ENCODE assay signal across 20 cellular contexts in genomic region chr3:52663098-52663497, GRCh38. TPM values are rescaled to one million over a fixed set of nuclear protein-coding genes. Genes with fewer than 3 reads are reported as not detected.
DNase-seq lines count a peak whose midpoint lies in the region; ATAC-seq and TF ChIP-seq lines count a peak whose summit lies in the region.
"Had no signal": no experiment of that assay in that cellular context is flagged by ENCODE, and none has a peak within 500 bp of the region (broad histone marks: within the 10 kb centered on the region; RNA-seq: fewer than 3 reads in every experiment).

No MANE protein-coding gene starts in this region.

- no peaks in the 10 kb centered on the region for H3K9me3 ChIP-seq in right lobe of liver
- H3K9me3 ChIP-seq: BLaER1 had no signal

- DNase-seq in activated T-cell treated with anti-CD3 and anti-CD28 coated beads, Interleukin-2, amount 50 U/mL, for 24 hours = no peak
- DNase-seq in activated T-cell treated with anti-CD3 and anti-CD28 coated beads, Interleukin-2, amount 50 U/mL, for 72 hours = no peak
- no peak for DNase-seq in right lobe of liver
- no peak for DNase-seq in progenitor cell of endocrine pancreas (ENCODE audit: low spot score, unreplicated experiment)
- no peak for DNase-seq in stimulated activated naive B cell treated with anti-CD40 and anti-IgM and Interleukin-4, amounts not matched to agents 10 μg/mL and 1 μg/mL and 100 μg/mL, for 72 hours
- DNase-seq in middle frontal gyrus (ENCODE audit: extremely low spot score, low spot score) = no peak
- DNase-seq: CD4-positive, alpha-beta T cell; CD8-positive, alpha-beta memory T cell; DMS 273 treated with DMSO at 0.1 percent for 48 hours; DMS79; EL; GF-D8; H9 had no signal

- no peak for ATAC-seq in activated T-cell treated with anti-CD3 and anti-CD28 coated beads, Interleukin-2, amount 50 U/mL, for 72 hours (replicated peaks in 1 of 2)
- peak; percentile 57 to 83 (median 66) for ATAC-seq in right lobe of liver
- no peak for ATAC-seq in stimulated activated naive B cell treated with anti-CD40 and anti-IgM and Interleukin-4, amounts not matched to agents 10 μg/mL and 1 μg/mL and 100 μg/mL, for 72 hours (replicated peaks)
- ATAC-seq in HG03460 (IDR thresholded peaks at IDR 0.05; ENCODE audit: unreplicated experiment) = no peak
- ATAC-seq: GM23338, HCT116 had no signal

- H3K9me3 Mint-ChIP-seq in activated T-cell treated with anti-CD3 and anti-CD28 coated beads, Interleukin-2, amount 50 U/mL, for 24 hours = no peaks in the 10 kb centered on the region
- H3K9me3 Mint-ChIP-seq in activated T-cell treated with anti-CD3 and anti-CD28 coated beads, Interleukin-2, amount 50 U/mL, for 72 hours = no peaks in the 10 kb centered on the region
- no peaks in the 10 kb centered on the region for H3K9me3 Mint-ChIP-seq in progenitor cell of endocrine pancreas (ENCODE audit: low read depth)
- H3K9me3 Mint-ChIP-seq in stimulated activated naive B cell treated with anti-CD40 and anti-IgM and Interleukin-4, amounts not matched to agents 10 μg/mL and 1 μg/mL and 100 μg/mL, for 72 hours = no peaks in the 10 kb centered on the region
- H3K9me3 Mint-ChIP-seq: CD14-positive monocyte; CD4-positive, alpha-beta T cell; CD8-positive, alpha-beta memory T cell; GM23338; H9 had no signal

- TF ChIP-seq CTCF in right lobe of liver (IDR thresholded peaks at IDR 0.05) = no peak
- TF ChIP-seq CTCF in progenitor cell of endocrine pancreas (IDR thresholded peaks at IDR 0.05; ENCODE audit: unreplicated experiment) = no peak

- 53% methylated on average over 2 of the region's 3 CpGs for WGBS in right lobe of liver (ENCODE audit: insufficient coverage, low coverage, low lambda C conversion rate, missing lambda C conversion rate)

- no peak overlapping the region for H3K4me3 Mint-ChIP-seq in activated T-cell treated with anti-CD3 and anti-CD28 coated beads, Interleukin-2, amount 50 U/mL, for 24 hours
- H3K4me3 Mint-ChIP-seq in activated T-cell treated with anti-CD3 and anti-CD28 coated beads, Interleukin-2, amount 50 U/mL, for 72 hours = no peak overlapping the region
- no peak overlapping the region for H3K4me3 Mint-ChIP-seq in progenitor cell of endocrine pancreas (ENCODE audit: low read depth)
- no peak overlapping the region for H3K4me3 Mint-ChIP-seq in stimulated activated naive B cell treated with anti-CD40 and anti-IgM and Interleukin-4, amounts not matched to agents 10 μg/mL and 1 μg/mL and 100 μg/mL, for 72 hours
- H3K4me3 Mint-ChIP-seq: B cell; CD14-positive monocyte; CD4-positive, alpha-beta T cell; CD8-positive, alpha-beta memory T cell; GM23338; H9 had no signal

- no peaks in the 10 kb centered on the region for H3K27me3 Mint-ChIP-seq in activated T-cell treated with anti-CD3 and anti-CD28 coated beads, Interleukin-2, amount 50 U/mL, for 24 hours
- H3K27me3 Mint-ChIP-seq in activated T-cell treated with anti-CD3 and anti-CD28 coated beads, Interleukin-2, amount 50 U/mL, for 72 hours (ENCODE audit: low read depth) = no peaks in the 10 kb centered on the region
- H3K27me3 Mint-ChIP-seq in progenitor cell of endocrine pancreas = no peaks in the 10 kb centered on the region
- no peaks in the 10 kb centered on the region for H3K27me3 Mint-ChIP-seq in stimulated activated naive B cell treated with anti-CD40 and anti-IgM and Interleukin-4, amounts not matched to agents 10 μg/mL and 1 μg/mL and 100 μg/mL, for 72 hours
- H3K27me3 Mint-ChIP-seq: B cell; CD4-positive, alpha-beta T cell; CD8-positive, alpha-beta memory T cell had no signal

- peaks cover 0 to 6% (median 0%) of the 10 kb centered on the region in 4 donors for H3K4me1 ChIP-seq in right lobe of liver
- H3K4me1 ChIP-seq: BLaER1 had no signal

- TF ChIP-seq POLR2A in right lobe of liver (IDR thresholded peaks at IDR 0.05) = no peak

- no peak overlapping the region for H3K27ac ChIP-seq in right lobe of liver
- H3K27ac ChIP-seq: 22Rv1, BLaER1 had no signal

- intact Hi-C loops in right lobe of liver (cut with DNase I) = no loop called here

- no peaks in the 10 kb centered on the region for H3K27me3 ChIP-seq in right lobe of liver
- H3K27me3 ChIP-seq: BLaER1 had no signal

- peaks cover 85% of the 10 kb centered on the region for H3K36me3 Mint-ChIP-seq in activated T-cell treated with anti-CD3 and anti-CD28 coated beads, Interleukin-2, amount 50 U/mL, for 24 hours (ENCODE audit: low read depth)
- peaks cover 5 to 39% of the 10 kb centered on the region in 2 donors for H3K36me3 Mint-ChIP-seq in activated T-cell treated with anti-CD3 and anti-CD28 coated beads, Interleukin-2, amount 50 U/mL, for 72 hours (ENCODE audit: insufficient read depth in 2 of 2)
- peaks cover 29% of the 10 kb centered on the region for H3K36me3 Mint-ChIP-seq in progenitor cell of endocrine pancreas (ENCODE audit: insufficient read depth)
- H3K36me3 Mint-ChIP-seq in stimulated activated naive B cell treated with anti-CD40 and anti-IgM and Interleukin-4, amounts not matched to agents 10 μg/mL and 1 μg/mL and 100 μg/mL, for 72 hours = peaks cover 30 to 41% of the 10 kb centered on the region in 2 donors

- H3K36me3 ChIP-seq in right lobe of liver = peaks cover 0 to 45% (median 27%) of the 10 kb centered on the region in 4 donors

- peaks cover 5% of the 10 kb centered on the region for H3K4me1 Mint-ChIP-seq in activated T-cell treated with anti-CD3 and anti-CD28 coated beads, Interleukin-2, amount 50 U/mL, for 24 hours (ENCODE audit: low read depth)
- H3K4me1 Mint-ChIP-seq in activated T-cell treated with anti-CD3 and anti-CD28 coated beads, Interleukin-2, amount 50 U/mL, for 72 hours (ENCODE audit: low read depth) = no peaks in the 10 kb centered on the region
- H3K4me1 Mint-ChIP-seq in progenitor cell of endocrine pancreas (ENCODE audit: low read depth) = no peaks in the 10 kb centered on the region
- H3K4me1 Mint-ChIP-seq in stimulated activated naive B cell treated with anti-CD40 and anti-IgM and Interleukin-4, amounts not matched to agents 10 μg/mL and 1 μg/mL and 100 μg/mL, for 72 hours = no peaks in the 10 kb centered on the region
- H3K4me1 Mint-ChIP-seq: B cell, CD14-positive monocyte, GM23338, H9 had no signal

- no peak overlapping the region for H3K4me3 ChIP-seq in right lobe of liver
- H3K4me3 ChIP-seq: BLaER1, GM23338 had no signal

- H3K27ac Mint-ChIP-seq in activated T-cell treated with anti-CD3 and anti-CD28 coated beads, Interleukin-2, amount 50 U/mL, for 24 hours = peak overlapping the region; percentile 61
- H3K27ac Mint-ChIP-seq in activated T-cell treated with anti-CD3 and anti-CD28 coated beads, Interleukin-2, amount 50 U/mL, for 72 hours = no peak overlapping the region
- peak overlapping the region; percentile 77 for H3K27ac Mint-ChIP-seq in progenitor cell of endocrine pancreas
- no peak overlapping the region for H3K27ac Mint-ChIP-seq in stimulated activated naive B cell treated with anti-CD40 and anti-IgM and Interleukin-4, amounts not matched to agents 10 μg/mL and 1 μg/mL and 100 μg/mL, for 72 hours
- H3K27ac Mint-ChIP-seq: B cell; CD4-positive, alpha-beta T cell; GM23338; H9 had no signal

RNA-seq across cellular contexts. Expression of gene PBRM1, which starts 22.6 kb away (rescaled TPM):
- total RNA-seq in activated T-cell treated with anti-CD3 and anti-CD28 coated beads, Interleukin-2, amount 50 U/mL, for 72 hours = 10 to 100 TPM; 66.2 to 66.7 TPM
- total RNA-seq in right lobe of liver (10 to 100 TPM; 17.1 to 36.4 (median 27.2) TPM), progenitor cell of endocrine pancreas (128 and 131 TPM in 2 replicates)

RNA-seq across cellular contexts. Expression of gene GNL3, which starts 22.7 kb away (rescaled TPM):
- total RNA-seq in activated T-cell treated with anti-CD3 and anti-CD28 coated beads, Interleukin-2, amount 50 U/mL, for 72 hours = 100 to 1,000 TPM; 131 to 158 TPM
- 10 to 100 TPM; 20.0 to 86.2 (median 41.7) TPM for total RNA-seq in right lobe of liver
- total RNA-seq in progenitor cell of endocrine pancreas = 85.9 and 94.0 TPM in 2 replicates

RNA-seq across cellular contexts. Expression of gene GLT8D1, which starts 42.5 kb away (rescaled TPM):
- 10 to 100 TPM; 37.8 to 38.3 TPM for total RNA-seq in activated T-cell treated with anti-CD3 and anti-CD28 coated beads, Interleukin-2, amount 50 U/mL, for 72 hours
- total RNA-seq in right lobe of liver (10 to 100 TPM; 23.0 to 63.1 (median 46.9) TPM), progenitor cell of endocrine pancreas (76.4 and 79.8 TPM in 2 replicates)

RNA-seq across cellular contexts. Expression of gene SPCS1, which starts 42.8 kb away (rescaled TPM):
- total RNA-seq in activated T-cell treated with anti-CD3 and anti-CD28 coated beads, Interleukin-2, amount 50 U/mL, for 72 hours = 100 to 1,000 TPM; 100 to 111 TPM
- total RNA-seq in right lobe of liver (100 to 1,000 TPM in 3 of 6 experiments, 10 to 100 TPM in 3; 60.7 to 193 (median 94.1) TPM), progenitor cell of endocrine pancreas (85.1 and 89.6 TPM in 2 replicates)

Comparison
In these comparisons a context has a peak if more than half of its experiments do, and no peak if none do; other contexts are left out.
1. H3K27ac Mint-ChIP-seq: peak in activated T-cell treated with anti-CD3 and anti-CD28 coated beads, Interleukin-2, amount 50 U/mL, for 24 hours (single experiment) and progenitor cell of endocrine pancreas (single experiment); none in activated T-cell treated with anti-CD3 and anti-CD28 coated beads, Interleukin-2, amount 50 U/mL, for 72 hours (single experiment) and stimulated activated naive B cell treated with anti-CD40 and anti-IgM and Interleukin-4, amounts not matched to agents 10 μg/mL and 1 μg/mL and 100 μg/mL, for 72 hours (single experiment).
2. ATAC-seq: peak in right lobe of liver (4 of 4); none in activated T-cell treated with anti-CD3 and anti-CD28 coated beads, Interleukin-2, amount 50 U/mL, for 72 hours (0 of 2), stimulated activated naive B cell treated with anti-CD40 and anti-IgM and Interleukin-4, amounts not matched to agents 10 μg/mL and 1 μg/mL and 100 μg/mL, for 72 hours (0 of 2) and HG03460 (single experiment).